Comparison of ENCODE assay signal across 11 cellular contexts in the genomic region with DNA sequence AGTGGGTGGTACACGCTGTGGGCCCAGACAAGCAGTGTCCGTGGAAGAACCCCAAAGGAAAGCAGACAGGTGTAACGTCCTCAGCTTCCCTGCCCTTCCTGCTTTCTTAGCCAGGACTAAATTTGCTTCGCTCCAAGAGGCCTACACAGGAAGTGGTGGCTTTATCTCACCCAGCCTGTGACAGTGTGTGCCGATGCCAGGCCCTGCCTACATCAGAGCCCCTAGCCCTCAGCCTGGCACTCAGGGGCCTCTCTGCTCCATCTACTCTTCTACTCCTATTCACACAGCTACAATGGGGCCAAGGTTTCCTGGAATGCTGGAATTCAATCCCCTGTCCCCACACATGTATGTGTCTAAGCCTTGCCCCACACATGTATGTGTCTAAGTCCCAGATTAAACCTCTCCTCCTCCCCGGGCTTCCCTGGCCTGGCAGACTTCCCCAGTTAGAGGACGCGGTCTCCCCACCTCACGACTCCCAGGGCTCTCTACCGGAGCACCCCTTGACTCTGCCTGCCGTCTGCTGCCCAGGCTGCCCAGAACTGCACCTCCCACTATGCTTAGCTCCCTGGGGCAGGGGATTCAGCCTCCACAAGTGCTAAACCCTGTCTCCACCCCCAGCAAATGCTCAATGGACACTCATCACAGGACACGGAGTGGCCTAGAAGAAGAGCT. TPM values are rescaled to one million over a fixed set of nuclear protein-coding genes. Genes with fewer than 3 reads are reported as not detected.
DNase-seq lines count a peak whose midpoint lies in the region; ATAC-seq and TF ChIP-seq lines count a peak whose summit lies in the region.
"Had no signal": no experiment of that assay in that cellular context is flagged by ENCODE, and none has a peak within 500 bp of the region (broad histone marks: within the 10 kb centered on the region; RNA-seq: fewer than 3 reads in every experiment).

No MANE protein-coding gene starts in this region.

- H3K4me3 ChIP-seq in right atrium auricular region (no peak overlapping the region), thoracic aorta (no peak overlapping the region)
- H3K4me3 ChIP-seq: GM23248 had no signal

- DNase-seq in activated CD4-positive, alpha-beta T cell treated with anti-CD3 and anti-CD28 coated beads for 48 hours = peak; percentile 43
- DNase-seq in activated CD4-positive, alpha-beta T cell treated with anti-CD3 and anti-CD28 coated beads for 1 hour = no peak
- DNase-seq in activated T-helper 1 cell treated with Interleukin-2 at 50 U/mL for 16 hours (ENCODE audit: low read depth) (peak; percentile 21), right atrium auricular region (ENCODE audit: low spot score) (no peak), thoracic aorta (ENCODE audit: low spot score) (no peak)
- DNase-seq: cerebellar nuclear complex, GM23248, T1000 had no signal

- H3K9me3 ChIP-seq in right atrium auricular region (no peaks in the 10 kb centered on the region), thoracic aorta (no peaks in the 10 kb centered on the region)

- peaks cover 0 to 62% of the 10 kb centered on the region in 2 donors for H3K4me1 ChIP-seq in right atrium auricular region
- peaks cover 34 to 53% of the 10 kb centered on the region in 2 donors for H3K4me1 ChIP-seq in thoracic aorta (ENCODE audit: control insufficient read depth in 1 of 2, low read depth in 2 of 2)

- H3K27me3 ChIP-seq in right atrium auricular region (no peaks in the 10 kb centered on the region), thoracic aorta (replicated peaks; ENCODE audit: insufficient read depth) (no peaks in the 10 kb centered on the region)

- H3K36me3 ChIP-seq in right atrium auricular region = peaks cover 5% of the 10 kb centered on the region
- H3K36me3 ChIP-seq in thoracic aorta = no peaks in the 10 kb centered on the region

- TF ChIP-seq CTCF in right atrium auricular region (IDR thresholded peaks at IDR 0.05) = no peak
- TF ChIP-seq CTCF in thoracic aorta (IDR thresholded peaks at IDR 0.05) = no peak

- H3K27ac ChIP-seq in right atrium auricular region = peak overlapping the region; percentile 89 to 96
- H3K27ac ChIP-seq in thoracic aorta = peak overlapping the region; percentile 87 to 92
- H3K27ac ChIP-seq: GM23248 had no signal

- ATAC-seq in thoracic aorta (ENCODE audit: insufficient number of reproducible peaks, low FRiP score, low read depth) (no peak), HG03432 (IDR thresholded peaks at IDR 0.05; ENCODE audit: unreplicated experiment) (no peak), GM18867 (IDR thresholded peaks at IDR 0.05; ENCODE audit: unreplicated experiment) (no peak), HG03139 (IDR thresholded peaks at IDR 0.05; ENCODE audit: unreplicated experiment) (no peak)

RNA-seq across cellular contexts. Expression of gene PGAP3, which starts 8.2 kb away (rescaled TPM):
- total RNA-seq in right atrium auricular region (10 to 100 TPM; 14.0 to 21.6 TPM), thoracic aorta (10 to 100 TPM; 19.9 to 27.2 TPM)

RNA-seq across cellular contexts. Expression of gene PNMT, which starts 11.4 kb away (rescaled TPM):
- total RNA-seq in right atrium auricular region (10 to 100 TPM; 14.9 to 26.2 TPM), thoracic aorta (10 to 100 TPM in 1 of 2 donors, 1 to 10 TPM in 1; 3.1 to 22.9 TPM)
- total RNA-seq: GM23248 had no signal

RNA-seq across cellular contexts. Expression of gene TCAP, which starts 14.5 kb away (rescaled TPM):
- total RNA-seq in right atrium auricular region = 1,000 to 10,000 TPM; 3,380 to 5,284 TPM
- 10 to 100 TPM in 1 of 2 donors, 1 to 10 TPM in 1; 6.4 to 16.9 TPM for total RNA-seq in thoracic aorta

RNA-seq across cellular contexts. Expression of gene ERBB2, which starts 20.2 kb away (rescaled TPM):
- total RNA-seq in right atrium auricular region (10 to 100 TPM; 73.5 to 85.5 TPM), thoracic aorta (10 to 100 TPM; 88.1 to 94.7 TPM)

RNA-seq across cellular contexts. Expression of gene STARD3, which starts 42.7 kb away (rescaled TPM):
- 10 to 100 TPM; 18.5 to 22.2 TPM for total RNA-seq in right atrium auricular region
- 10 to 100 TPM; 52.5 to 67.7 TPM for total RNA-seq in thoracic aorta

Comparison
In these comparisons a context has a peak if more than half of its experiments do, and no peak if none do; other contexts are left out.
1. DNase-seq: peak in activated CD4-positive, alpha-beta T cell treated with anti-CD3 and anti-CD28 coated beads for 48 hours (single experiment) and activated T-helper 1 cell treated with Interleukin-2 at 50 U/mL for 16 hours (single experiment); none in activated CD4-positive, alpha-beta T cell treated with anti-CD3 and anti-CD28 coated beads for 1 hour (single experiment), right atrium auricular region (single experiment) and thoracic aorta (single experiment).
2. RNA of gene TCAP, which starts 14.5 kb away (total RNA-seq): 3,380 to 5,284 TPM in right atrium auricular region; 6.4 to 16.9 TPM in thoracic aorta; every median in the first group is over 100 times any median in the second.